In the genomic region with DNA sequence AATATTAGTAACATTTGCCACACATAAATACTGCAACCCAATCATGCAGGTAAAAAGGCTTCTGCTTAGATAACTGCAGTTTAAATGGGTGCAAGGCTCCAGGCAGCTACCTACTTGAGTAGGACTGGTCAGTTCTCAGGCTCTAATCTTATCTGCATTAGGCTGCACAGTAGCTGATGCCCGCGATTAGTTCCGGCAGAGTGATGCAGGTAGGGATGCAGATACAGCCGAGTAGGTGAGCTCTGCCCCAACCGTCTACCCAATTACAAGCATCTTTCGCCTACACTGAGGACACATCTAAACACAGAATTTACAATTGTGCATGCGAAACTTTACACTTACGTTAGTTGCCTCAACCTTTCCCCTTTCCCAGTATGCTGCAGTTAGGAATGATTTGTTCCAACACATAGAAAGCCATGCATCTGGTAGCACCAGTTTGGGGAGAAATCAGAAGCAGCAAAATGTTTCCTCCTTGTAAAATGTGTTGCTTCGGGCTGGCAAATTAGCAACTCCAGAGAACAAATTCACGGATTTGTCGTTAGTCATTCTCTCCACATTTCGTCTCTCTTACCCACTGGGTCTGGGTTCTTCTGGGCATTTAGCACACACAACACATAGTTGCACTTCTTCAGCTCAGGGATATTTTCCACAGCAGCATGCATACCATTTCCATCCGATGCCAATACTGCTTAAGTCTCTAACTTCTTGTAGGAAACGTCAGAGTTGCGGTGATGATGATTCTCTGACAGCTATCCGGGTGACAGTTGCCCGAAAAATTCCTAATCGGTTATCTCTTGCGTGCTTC, we compare ENCODE assay signal across 1 cellular context.
TF ChIP-seq lines count a peak whose summit lies in the region.

No MANE protein-coding gene starts in this region.

TF ChIP-seq in H1, 55 proteins besides CTCF, POLR2A, EP300 and RAD21:
- TF ChIP-seq, protein P1, sequence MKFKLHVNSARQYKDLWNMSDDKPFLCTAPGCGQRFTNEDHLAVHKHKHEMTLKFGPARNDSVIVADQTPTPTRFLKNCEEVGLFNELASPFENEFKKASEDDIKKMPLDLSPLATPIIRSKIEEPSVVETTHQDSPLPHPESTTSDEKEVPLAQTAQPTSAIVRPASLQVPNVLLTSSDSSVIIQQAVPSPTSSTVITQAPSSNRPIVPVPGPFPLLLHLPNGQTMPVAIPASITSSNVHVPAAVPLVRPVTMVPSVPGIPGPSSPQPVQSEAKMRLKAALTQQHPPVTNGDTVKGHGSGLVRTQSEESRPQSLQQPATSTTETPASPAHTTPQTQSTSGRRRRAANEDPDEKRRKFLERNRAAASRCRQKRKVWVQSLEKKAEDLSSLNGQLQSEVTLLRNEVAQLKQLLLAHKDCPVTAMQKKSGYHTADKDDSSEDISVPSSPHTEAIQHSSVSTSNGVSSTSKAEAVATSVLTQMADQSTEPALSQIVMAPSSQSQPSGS (IDR thresholded peaks at IDR 0.05; ENCODE audit: low read length): no peak
- TF ChIP-seq RNF2 (IDR thresholded peaks at IDR 0.05; ENCODE audit: borderline replicate concordance, low read depth, low read length, missing control alignments, poor library complexity, severe bottlenecking): no peak
- TF ChIP-seq, protein P2, sequence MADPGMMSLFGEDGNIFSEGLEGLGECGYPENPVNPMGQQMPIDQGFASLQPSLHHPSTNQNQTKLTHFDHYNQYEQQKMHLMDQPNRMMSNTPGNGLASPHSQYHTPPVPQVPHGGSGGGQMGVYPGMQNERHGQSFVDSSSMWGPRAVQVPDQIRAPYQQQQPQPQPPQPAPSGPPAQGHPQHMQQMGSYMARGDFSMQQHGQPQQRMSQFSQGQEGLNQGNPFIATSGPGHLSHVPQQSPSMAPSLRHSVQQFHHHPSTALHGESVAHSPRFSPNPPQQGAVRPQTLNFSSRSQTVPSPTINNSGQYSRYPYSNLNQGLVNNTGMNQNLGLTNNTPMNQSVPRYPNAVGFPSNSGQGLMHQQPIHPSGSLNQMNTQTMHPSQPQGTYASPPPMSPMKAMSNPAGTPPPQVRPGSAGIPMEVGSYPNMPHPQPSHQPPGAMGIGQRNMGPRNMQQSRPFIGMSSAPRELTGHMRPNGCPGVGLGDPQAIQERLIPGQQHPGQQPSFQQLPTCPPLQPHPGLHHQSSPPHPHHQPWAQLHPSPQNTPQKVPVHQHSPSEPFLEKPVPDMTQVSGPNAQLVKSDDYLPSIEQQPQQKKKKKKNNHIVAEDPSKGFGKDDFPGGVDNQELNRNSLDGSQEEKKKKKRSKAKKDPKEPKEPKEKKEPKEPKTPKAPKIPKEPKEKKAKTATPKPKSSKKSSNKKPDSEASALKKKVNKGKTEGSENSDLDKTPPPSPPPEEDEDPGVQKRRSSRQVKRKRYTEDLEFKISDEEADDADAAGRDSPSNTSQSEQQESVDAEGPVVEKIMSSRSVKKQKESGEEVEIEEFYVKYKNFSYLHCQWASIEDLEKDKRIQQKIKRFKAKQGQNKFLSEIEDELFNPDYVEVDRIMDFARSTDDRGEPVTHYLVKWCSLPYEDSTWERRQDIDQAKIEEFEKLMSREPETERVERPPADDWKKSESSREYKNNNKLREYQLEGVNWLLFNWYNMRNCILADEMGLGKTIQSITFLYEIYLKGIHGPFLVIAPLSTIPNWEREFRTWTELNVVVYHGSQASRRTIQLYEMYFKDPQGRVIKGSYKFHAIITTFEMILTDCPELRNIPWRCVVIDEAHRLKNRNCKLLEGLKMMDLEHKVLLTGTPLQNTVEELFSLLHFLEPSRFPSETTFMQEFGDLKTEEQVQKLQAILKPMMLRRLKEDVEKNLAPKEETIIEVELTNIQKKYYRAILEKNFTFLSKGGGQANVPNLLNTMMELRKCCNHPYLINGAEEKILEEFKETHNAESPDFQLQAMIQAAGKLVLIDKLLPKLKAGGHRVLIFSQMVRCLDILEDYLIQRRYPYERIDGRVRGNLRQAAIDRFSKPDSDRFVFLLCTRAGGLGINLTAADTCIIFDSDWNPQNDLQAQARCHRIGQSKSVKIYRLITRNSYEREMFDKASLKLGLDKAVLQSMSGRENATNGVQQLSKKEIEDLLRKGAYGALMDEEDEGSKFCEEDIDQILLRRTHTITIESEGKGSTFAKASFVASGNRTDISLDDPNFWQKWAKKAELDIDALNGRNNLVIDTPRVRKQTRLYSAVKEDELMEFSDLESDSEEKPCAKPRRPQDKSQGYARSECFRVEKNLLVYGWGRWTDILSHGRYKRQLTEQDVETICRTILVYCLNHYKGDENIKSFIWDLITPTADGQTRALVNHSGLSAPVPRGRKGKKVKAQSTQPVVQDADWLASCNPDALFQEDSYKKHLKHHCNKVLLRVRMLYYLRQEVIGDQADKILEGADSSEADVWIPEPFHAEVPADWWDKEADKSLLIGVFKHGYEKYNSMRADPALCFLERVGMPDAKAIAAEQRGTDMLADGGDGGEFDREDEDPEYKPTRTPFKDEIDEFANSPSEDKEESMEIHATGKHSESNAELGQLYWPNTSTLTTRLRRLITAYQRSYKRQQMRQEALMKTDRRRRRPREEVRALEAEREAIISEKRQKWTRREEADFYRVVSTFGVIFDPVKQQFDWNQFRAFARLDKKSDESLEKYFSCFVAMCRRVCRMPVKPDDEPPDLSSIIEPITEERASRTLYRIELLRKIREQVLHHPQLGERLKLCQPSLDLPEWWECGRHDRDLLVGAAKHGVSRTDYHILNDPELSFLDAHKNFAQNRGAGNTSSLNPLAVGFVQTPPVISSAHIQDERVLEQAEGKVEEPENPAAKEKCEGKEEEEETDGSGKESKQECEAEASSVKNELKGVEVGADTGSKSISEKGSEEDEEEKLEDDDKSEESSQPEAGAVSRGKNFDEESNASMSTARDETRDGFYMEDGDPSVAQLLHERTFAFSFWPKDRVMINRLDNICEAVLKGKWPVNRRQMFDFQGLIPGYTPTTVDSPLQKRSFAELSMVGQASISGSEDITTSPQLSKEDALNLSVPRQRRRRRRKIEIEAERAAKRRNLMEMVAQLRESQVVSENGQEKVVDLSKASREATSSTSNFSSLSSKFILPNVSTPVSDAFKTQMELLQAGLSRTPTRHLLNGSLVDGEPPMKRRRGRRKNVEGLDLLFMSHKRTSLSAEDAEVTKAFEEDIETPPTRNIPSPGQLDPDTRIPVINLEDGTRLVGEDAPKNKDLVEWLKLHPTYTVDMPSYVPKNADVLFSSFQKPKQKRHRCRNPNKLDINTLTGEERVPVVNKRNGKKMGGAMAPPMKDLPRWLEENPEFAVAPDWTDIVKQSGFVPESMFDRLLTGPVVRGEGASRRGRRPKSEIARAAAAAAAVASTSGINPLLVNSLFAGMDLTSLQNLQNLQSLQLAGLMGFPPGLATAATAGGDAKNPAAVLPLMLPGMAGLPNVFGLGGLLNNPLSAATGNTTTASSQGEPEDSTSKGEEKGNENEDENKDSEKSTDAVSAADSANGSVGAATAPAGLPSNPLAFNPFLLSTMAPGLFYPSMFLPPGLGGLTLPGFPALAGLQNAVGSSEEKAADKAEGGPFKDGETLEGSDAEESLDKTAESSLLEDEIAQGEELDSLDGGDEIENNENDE (IDR thresholded peaks at IDR 0.05; ENCODE audit: insufficient replicate concordance, low read length): no peak
- no peak for TF ChIP-seq EGR1 (IDR thresholded peaks at IDR 0.05; ENCODE audit: borderline replicate concordance, low read depth, low read length)
- 0 out of 4 replicates have a peak, but pooled peaks of 1 of the 2 experiments have one; percentile 22 for TF ChIP-seq HDAC2 (IDR thresholded peaks at IDR 0.05; ENCODE audit: borderline replicate concordance in 1 of 2, low read depth in 2 of 2, low read length in 2 of 2)
- TF ChIP-seq POU5F1 (IDR thresholded peaks at IDR 0.05; ENCODE audit: low read depth, low read length): no peak
- TF ChIP-seq CEBPB (IDR thresholded peaks at IDR 0.05; ENCODE audit: low read depth, low read length): no peak
- TF ChIP-seq NANOG (IDR thresholded peaks at IDR 0.05; ENCODE audit: insufficient read depth, low read depth, low read length, poor library complexity, severe bottlenecking): no peak
- TF ChIP-seq CHD2 (IDR thresholded peaks at IDR 0.05; ENCODE audit: low read length): no peak
- TF ChIP-seq SAP30 (IDR thresholded peaks at IDR 0.05; ENCODE audit: insufficient read depth, insufficient replicate concordance, low read length): peak; percentile 56
- TF ChIP-seq, protein P3, sequence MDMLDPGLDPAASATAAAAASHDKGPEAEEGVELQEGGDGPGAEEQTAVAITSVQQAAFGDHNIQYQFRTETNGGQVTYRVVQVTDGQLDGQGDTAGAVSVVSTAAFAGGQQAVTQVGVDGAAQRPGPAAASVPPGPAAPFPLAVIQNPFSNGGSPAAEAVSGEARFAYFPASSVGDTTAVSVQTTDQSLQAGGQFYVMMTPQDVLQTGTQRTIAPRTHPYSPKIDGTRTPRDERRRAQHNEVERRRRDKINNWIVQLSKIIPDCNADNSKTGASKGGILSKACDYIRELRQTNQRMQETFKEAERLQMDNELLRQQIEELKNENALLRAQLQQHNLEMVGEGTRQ (IDR thresholded peaks at IDR 0.05; ENCODE audit: low read length): no peak
- peak in 1 of 2 experiments; percentile 86; a peak in 2 of 4 replicates for TF ChIP-seq SIN3A (conservative IDR thresholded peaks at IDR 0.05 in 1 of 2, IDR thresholded peaks at IDR 0.05 in 1 of 2; ENCODE audit: low read depth in 1 of 2, low read length in 2 of 2)
- TF ChIP-seq, protein P4, sequence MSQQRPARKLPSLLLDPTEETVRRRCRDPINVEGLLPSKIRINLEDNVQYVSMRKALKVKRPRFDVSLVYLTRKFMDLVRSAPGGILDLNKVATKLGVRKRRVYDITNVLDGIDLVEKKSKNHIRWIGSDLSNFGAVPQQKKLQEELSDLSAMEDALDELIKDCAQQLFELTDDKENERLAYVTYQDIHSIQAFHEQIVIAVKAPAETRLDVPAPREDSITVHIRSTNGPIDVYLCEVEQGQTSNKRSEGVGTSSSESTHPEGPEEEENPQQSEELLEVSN (IDR thresholded peaks at IDR 0.05): 0 out of 2 replicates have a peak, but pooled peaks have one; percentile 6
- no peak for TF ChIP-seq CBX5 (IDR thresholded peaks at IDR 0.05; ENCODE audit: low read depth, low read length)
- TF ChIP-seq, protein P5, sequence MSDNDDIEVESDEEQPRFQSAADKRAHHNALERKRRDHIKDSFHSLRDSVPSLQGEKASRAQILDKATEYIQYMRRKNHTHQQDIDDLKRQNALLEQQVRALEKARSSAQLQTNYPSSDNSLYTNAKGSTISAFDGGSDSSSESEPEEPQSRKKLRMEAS (IDR thresholded peaks at IDR 0.05): no peak
- TF ChIP-seq TBP (IDR thresholded peaks at IDR 0.05; ENCODE audit: low read depth, low read length): no peak
